Comparison of ENCODE assay signal across 2 cellular contexts in the genomic region with DNA sequence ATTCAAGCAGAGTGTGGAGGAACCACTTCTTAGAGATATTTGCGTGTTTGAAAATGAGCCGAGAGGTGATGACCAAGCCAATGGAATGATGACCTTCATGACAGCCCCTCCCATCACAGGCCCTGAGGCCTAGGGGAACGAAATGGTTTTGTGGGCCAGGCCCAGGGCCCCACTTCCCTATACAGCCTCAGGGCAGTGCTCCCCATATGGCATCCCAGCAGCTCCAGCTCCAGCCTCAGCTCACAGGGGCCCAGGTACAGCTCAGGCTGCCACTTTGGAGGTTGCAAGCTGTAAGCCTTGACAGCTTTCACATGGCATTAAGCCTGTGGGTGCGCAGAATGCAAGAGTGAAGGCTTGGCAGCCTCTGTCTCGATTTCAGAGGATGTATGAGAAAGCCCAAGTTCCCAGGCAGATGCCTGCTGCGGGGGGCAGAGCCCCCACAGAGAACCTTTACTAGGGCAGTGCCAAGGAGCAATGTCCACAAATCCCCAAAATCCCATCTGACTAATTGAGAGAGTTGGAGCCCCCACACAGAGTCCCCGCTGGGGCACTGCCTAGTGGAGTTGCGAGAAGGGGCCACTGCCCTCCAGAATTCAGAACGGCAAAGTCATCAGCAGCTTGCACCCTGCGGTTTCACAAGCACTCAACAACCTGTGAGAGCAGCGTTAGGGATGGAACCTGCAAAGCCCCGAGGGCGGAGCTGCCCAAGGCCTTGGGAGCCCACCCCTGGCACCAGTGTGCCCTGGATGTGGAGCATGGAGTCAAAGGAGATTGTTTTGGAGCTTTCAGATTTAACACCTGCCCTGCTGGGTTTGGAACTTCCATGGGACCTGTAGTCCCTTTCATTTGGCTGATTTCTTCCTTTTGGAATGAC.
TF ChIP-seq lines count a peak whose summit lies in the region.

No MANE protein-coding gene starts in this region.

TF ChIP-seq in A549, 52 proteins besides CTCF, POLR2A, EP300 and RAD21:
- TF ChIP-seq, protein P1, sequence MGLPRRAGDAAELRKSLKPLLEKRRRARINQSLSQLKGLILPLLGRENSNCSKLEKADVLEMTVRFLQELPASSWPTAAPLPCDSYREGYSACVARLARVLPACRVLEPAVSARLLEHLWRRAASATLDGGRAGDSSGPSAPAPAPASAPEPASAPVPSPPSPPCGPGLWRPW (IDR thresholded peaks at IDR 0.05) = no peak
- no peak for TF ChIP-seq ZFP36 (IDR thresholded peaks at IDR 0.05; ENCODE audit: borderline replicate concordance, partially characterized antibody)
- no peak for TF ChIP-seq ZNF302 (CRISPR knock-in tag; IDR thresholded peaks at IDR 0.05)
- TF ChIP-seq CHD4 (IDR thresholded peaks at IDR 0.05; ENCODE audit: borderline replicate concordance) = no peak
- no peak for TF ChIP-seq RARB (CRISPR knock-in tag; IDR thresholded peaks at IDR 0.05)
- TF ChIP-seq HOXA7 (CRISPR knock-in tag; IDR thresholded peaks at IDR 0.05) = no peak
- no peak for TF ChIP-seq MYC (IDR thresholded peaks at IDR 0.05; ENCODE audit: borderline replicate concordance, low read length)

TF ChIP-seq in K562, 482 proteins besides CTCF, POLR2A, EP300 and RAD21:
- TF ChIP-seq ZBTB7A (IDR thresholded peaks at IDR 0.05; ENCODE audit: borderline replicate concordance, control insufficient read depth, low read depth, low read length) (no peak), BMI1 (IDR thresholded peaks at IDR 0.05; ENCODE audit: low read length) (no peak), ZNF507 (tag; conservative IDR thresholded peaks at IDR 0.05) (no peak), TRIM24 (IDR thresholded peaks at IDR 0.05) (0 out of 4 replicates have a peak, but pooled peaks of 1 of the 2 experiments have one; percentile 7), ZFP36 (IDR thresholded peaks at IDR 0.05; ENCODE audit: low read depth, low read length, partially characterized antibody) (peak; percentile 37), GABPB1 (CRISPR knock-in tag; IDR thresholded peaks at IDR 0.05) (no peak)
TF ChIP-seq in K562: peak in this region for 2.
